11 cellular contexts compared by ENCODE assay signal in the genomic region with DNA sequence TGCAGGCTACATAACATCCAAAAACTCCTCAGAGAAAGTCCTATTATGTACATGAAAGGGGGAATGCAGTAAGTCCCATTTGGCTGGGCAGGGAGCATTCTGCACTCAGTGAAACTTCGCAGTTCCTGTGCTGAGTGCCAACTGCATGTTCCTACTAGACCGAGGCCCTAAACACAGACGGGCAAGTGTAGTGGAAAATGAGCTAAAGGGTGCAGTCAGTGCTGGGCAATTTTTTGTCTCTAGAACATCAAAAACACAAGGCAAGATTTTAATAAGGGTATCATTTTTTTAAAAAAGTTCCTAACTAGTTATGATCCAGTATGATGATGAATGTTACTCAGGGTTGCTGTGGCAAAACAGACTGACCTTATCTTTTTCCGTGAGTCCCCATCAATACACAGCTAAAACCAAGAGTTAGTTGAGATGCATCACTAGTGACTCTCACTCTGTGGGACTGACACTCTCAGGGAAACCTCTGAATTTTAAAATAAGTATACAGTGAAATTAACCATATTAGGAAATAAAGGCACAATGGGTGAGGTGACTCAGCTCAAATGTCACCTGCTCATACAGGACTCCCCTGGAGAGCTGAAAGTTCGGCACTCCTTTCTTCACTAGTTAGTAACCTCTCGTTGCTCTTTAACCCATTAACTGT.
DNase-seq lines count a peak whose midpoint lies in the region; ATAC-seq and TF ChIP-seq lines count a peak whose summit lies in the region.
"Had no signal": no experiment of that assay in that cellular context is flagged by ENCODE, and none has a peak within 500 bp of the region (broad histone marks: within the 10 kb centered on the region; RNA-seq: fewer than 3 reads in every experiment).

No MANE protein-coding gene starts in this region.

- H3K4me1 Mint-ChIP-seq in natural killer cell treated with Interleukin-12 subunit alpha and Interleukin-12 subunit beta and Interleukin-15 and Interleukin-18, amount 100 ng/mL, for 72 hours (ENCODE audit: low read depth in 2 of 2): peaks cover 60 to 67% of the 10 kb centered on the region in 2 donors
- H3K4me1 Mint-ChIP-seq in natural killer cell: peaks cover 6 to 13% of the 10 kb centered on the region in 2 donors
- peaks cover 48% of the 10 kb centered on the region for H3K4me1 Mint-ChIP-seq in activated T-cell treated with anti-CD3 and anti-CD28 coated beads, Interleukin-2, amount 50 U/mL, for 72 hours (ENCODE audit: low read depth)

- peaks cover 35% of the 10 kb centered on the region for H3K36me3 Mint-ChIP-seq in natural killer cell treated with Interleukin-12 subunit alpha and Interleukin-12 subunit beta and Interleukin-15 and Interleukin-18, amount 100 ng/mL, for 72 hours
- no peaks in the 10 kb centered on the region for H3K36me3 Mint-ChIP-seq in natural killer cell
- peaks cover 5 to 21% of the 10 kb centered on the region in 2 donors for H3K36me3 Mint-ChIP-seq in activated T-cell treated with anti-CD3 and anti-CD28 coated beads, Interleukin-2, amount 50 U/mL, for 72 hours (ENCODE audit: insufficient read depth in 2 of 2)

- no peaks in the 10 kb centered on the region for H3K27me3 ChIP-seq in right atrium auricular region

- H3K4me1 ChIP-seq in right atrium auricular region: peaks cover 0 to 82% of the 10 kb centered on the region in 2 donors

- H3K27ac ChIP-seq in right atrium auricular region: peak overlapping the region; percentile 77 to 95
- H3K27ac ChIP-seq: C4-2B had no signal

- peaks cover 12% of the 10 kb centered on the region for H3K36me3 ChIP-seq in right atrium auricular region

- peak; percentile 53 to 59 for ATAC-seq in natural killer cell treated with Interleukin-12 subunit alpha and Interleukin-12 subunit beta and Interleukin-15 and Interleukin-18, amount 100 ng/mL, for 72 hours
- ATAC-seq in natural killer cell (no peak), GM21447 (IDR thresholded peaks at IDR 0.05; ENCODE audit: unreplicated experiment) (no peak)
- peak; percentile 79 to 81 for ATAC-seq in activated T-cell treated with anti-CD3 and anti-CD28 coated beads, Interleukin-2, amount 50 U/mL, for 72 hours (replicated peaks in 1 of 2)

- no peaks in the 10 kb centered on the region for H3K9me3 ChIP-seq in right atrium auricular region

- DNase-seq in natural killer cell treated with Interleukin-12 subunit alpha and Interleukin-12 subunit beta and Interleukin-15 and Interleukin-18, amount 100 ng/mL, for 72 hours (ENCODE audit: low spot score): no peak
- DNase-seq in natural killer cell (no peak), right atrium auricular region (ENCODE audit: low spot score) (no peak), ureter (ENCODE audit: low spot score) (peak; percentile 56), DMS79 (lab: John Stamatoyannopoulos, UW) (no peak), A172 (ENCODE audit: low spot score) (no peak)
- DNase-seq in activated T-cell treated with anti-CD3 and anti-CD28 coated beads, Interleukin-2, amount 50 U/mL, for 72 hours: peak; percentile 27 to 43
- DNase-seq: activated CD8-positive, alpha-beta memory T cell treated with anti-CD3 and anti-CD28 coated beads, Interleukin-2, amount 50 U/mL, for 48 hours; NCI-H1092 had no signal

- H3K9me3 Mint-ChIP-seq in natural killer cell treated with Interleukin-12 subunit alpha and Interleukin-12 subunit beta and Interleukin-15 and Interleukin-18, amount 100 ng/mL, for 72 hours: no peaks in the 10 kb centered on the region
- no peaks in the 10 kb centered on the region for H3K9me3 Mint-ChIP-seq in natural killer cell
- H3K9me3 Mint-ChIP-seq in activated T-cell treated with anti-CD3 and anti-CD28 coated beads, Interleukin-2, amount 50 U/mL, for 72 hours: peaks cover 0 to 3% of the 10 kb centered on the region in 2 donors

- TF ChIP-seq CTCF in natural killer cell (IDR thresholded peaks at IDR 0.05): no peak
- TF ChIP-seq CTCF in right atrium auricular region (IDR thresholded peaks at IDR 0.05): no peak

- H3K27me3 Mint-ChIP-seq in natural killer cell treated with Interleukin-12 subunit alpha and Interleukin-12 subunit beta and Interleukin-15 and Interleukin-18, amount 100 ng/mL, for 72 hours: no peaks in the 10 kb centered on the region
- H3K27me3 Mint-ChIP-seq in natural killer cell (ENCODE audit: low read depth in 2 of 2): no peaks in the 10 kb centered on the region
- peaks cover 37% of the 10 kb centered on the region for H3K27me3 Mint-ChIP-seq in activated T-cell treated with anti-CD3 and anti-CD28 coated beads, Interleukin-2, amount 50 U/mL, for 72 hours (ENCODE audit: low read depth)

- no peak overlapping the region for H3K4me3 ChIP-seq in right atrium auricular region

- peak overlapping the region; percentile 95 to 97 for H3K27ac Mint-ChIP-seq in natural killer cell treated with Interleukin-12 subunit alpha and Interleukin-12 subunit beta and Interleukin-15 and Interleukin-18, amount 100 ng/mL, for 72 hours
- H3K27ac Mint-ChIP-seq in natural killer cell: no peak overlapping the region
- peak overlapping the region; percentile 80 for H3K27ac Mint-ChIP-seq in activated T-cell treated with anti-CD3 and anti-CD28 coated beads, Interleukin-2, amount 50 U/mL, for 72 hours

- peak overlapping the region; percentile 69 for H3K4me3 Mint-ChIP-seq in natural killer cell treated with Interleukin-12 subunit alpha and Interleukin-12 subunit beta and Interleukin-15 and Interleukin-18, amount 100 ng/mL, for 72 hours
- no peak overlapping the region for H3K4me3 Mint-ChIP-seq in natural killer cell
- peak overlapping the region; percentile 48 to 65 for H3K4me3 Mint-ChIP-seq in activated T-cell treated with anti-CD3 and anti-CD28 coated beads, Interleukin-2, amount 50 U/mL, for 72 hours

- intact Hi-C loops in natural killer cell (cut with micrococcal nuclease): no loop called here

Comparison
In these comparisons a context has a peak if more than half of its experiments do, and no peak if none do; other contexts are left out.
1. ATAC-seq: peak in natural killer cell treated with Interleukin-12 subunit alpha and Interleukin-12 subunit beta and Interleukin-15 and Interleukin-18, amount 100 ng/mL, for 72 hours (2 of 2) and activated T-cell treated with anti-CD3 and anti-CD28 coated beads, Interleukin-2, amount 50 U/mL, for 72 hours (2 of 2); none in natural killer cell (0 of 3) and GM21447 (single experiment).
2. H3K27ac Mint-ChIP-seq: peak in natural killer cell treated with Interleukin-12 subunit alpha and Interleukin-12 subunit beta and Interleukin-15 and Interleukin-18, amount 100 ng/mL, for 72 hours (2 of 2) and activated T-cell treated with anti-CD3 and anti-CD28 coated beads, Interleukin-2, amount 50 U/mL, for 72 hours (single experiment); none in natural killer cell (0 of 2).
3. DNase-seq: peak in activated T-cell treated with anti-CD3 and anti-CD28 coated beads, Interleukin-2, amount 50 U/mL, for 72 hours (2 of 2) and ureter (single experiment); none in natural killer cell treated with Interleukin-12 subunit alpha and Interleukin-12 subunit beta and Interleukin-15 and Interleukin-18, amount 100 ng/mL, for 72 hours (single experiment), natural killer cell (single experiment), right atrium auricular region (single experiment), DMS79 (single experiment) and A172 (single experiment).